ENCODE assay signal across 17 cellular contexts in genomic region chr2:240302041-240302440, GRCh38.
DNase-seq lines count a peak whose midpoint lies in the region; ATAC-seq and TF ChIP-seq lines count a peak whose summit lies in the region.
"Had no signal": no experiment of that assay in that cellular context is flagged by ENCODE, and none has a peak within 500 bp of the region (broad histone marks: within the 10 kb centered on the region; RNA-seq: fewer than 3 reads in every experiment).

No MANE protein-coding gene starts in this region.

- peak; percentile 24 for DNase-seq in activated effector memory CD4-positive, alpha-beta T cell treated with anti-CD3 and anti-CD28 coated beads, Interleukin-2, amount 50 U/mL, for 16 hours
- no peak for DNase-seq in activated effector memory CD4-positive, alpha-beta T cell treated with Interleukin-2 at 50 U/mL for 16 hours
- peak; percentile 1 for DNase-seq in activated CD8-positive, alpha-beta memory T cell treated with anti-CD3 and anti-CD28 coated beads, Interleukin-2, amount 50 U/mL, for 4 hours
- DNase-seq in mesenteric fat pad (ENCODE audit: low spot score): peak; percentile 33
- peak; percentile 25 for DNase-seq in upper lobe of right lung
- DNase-seq in KBM-7: no peak
- DNase-seq in occipital lobe (lab: John Stamatoyannopoulos, UW): no peak
- DNase-seq: ACHN; C1 segment of cervical spinal cord; CD4-positive, alpha-beta T cell; DND-41; GDM1; GOT3; IMR-90 had no signal

- H3K27me3 ChIP-seq in upper lobe of right lung: peaks cover 5% of the 10 kb centered on the region

- no peaks in the 10 kb centered on the region for H3K4me1 ChIP-seq in upper lobe of right lung

- H3K27ac ChIP-seq in upper lobe of right lung: no peak overlapping the region

- H3K36me3 ChIP-seq in upper lobe of right lung: no peaks in the 10 kb centered on the region

- H3K36me3 Mint-ChIP-seq in stimulated activated memory B cell treated with anti-CD40 and anti-IgM and Interleukin-4, amounts not matched to agents 10 μg/mL and 1 μg/mL and 100 μg/mL, for 72 hours: no peaks in the 10 kb centered on the region

- in situ Hi-C loops in KBM-7 (cut with MboI; ENCODE audit: low pct_unique_long_range_greater_than_20kb, low sequenced_read_pairs): no loop called here

- H3K27me3 Mint-ChIP-seq in stimulated activated memory B cell treated with anti-CD40 and anti-IgM and Interleukin-4, amounts not matched to agents 10 μg/mL and 1 μg/mL and 100 μg/mL, for 72 hours: peaks cover 40% of the 10 kb centered on the region

- no peak for ATAC-seq in upper lobe of right lung
- ATAC-seq in stimulated activated memory B cell treated with anti-CD40 and anti-IgM and Interleukin-4, amounts not matched to agents 10 μg/mL and 1 μg/mL and 100 μg/mL, for 72 hours: no peak
- ATAC-seq: HCT116 had no signal

- H3K4me1 Mint-ChIP-seq in stimulated activated memory B cell treated with anti-CD40 and anti-IgM and Interleukin-4, amounts not matched to agents 10 μg/mL and 1 μg/mL and 100 μg/mL, for 72 hours: no peaks in the 10 kb centered on the region
- H3K4me1 Mint-ChIP-seq: B cell had no signal

- no peak overlapping the region for H3K27ac Mint-ChIP-seq in stimulated activated memory B cell treated with anti-CD40 and anti-IgM and Interleukin-4, amounts not matched to agents 10 μg/mL and 1 μg/mL and 100 μg/mL, for 72 hours
- H3K27ac Mint-ChIP-seq: B cell; CD4-positive, alpha-beta T cell had no signal

- no peak for TF ChIP-seq CTCF in upper lobe of right lung (IDR thresholded peaks at IDR 0.05)

- intact Hi-C loops in upper lobe of right lung (cut with DNase I): no loop called here

- no peak overlapping the region for H3K4me3 ChIP-seq in upper lobe of right lung

- H3K9me3 ChIP-seq in upper lobe of right lung: no peaks in the 10 kb centered on the region

- no peak overlapping the region for H3K4me3 Mint-ChIP-seq in stimulated activated memory B cell treated with anti-CD40 and anti-IgM and Interleukin-4, amounts not matched to agents 10 μg/mL and 1 μg/mL and 100 μg/mL, for 72 hours
- H3K4me3 Mint-ChIP-seq: B cell; CD4-positive, alpha-beta T cell had no signal

- no peaks in the 10 kb centered on the region for H3K9me3 Mint-ChIP-seq in stimulated activated memory B cell treated with anti-CD40 and anti-IgM and Interleukin-4, amounts not matched to agents 10 μg/mL and 1 μg/mL and 100 μg/mL, for 72 hours
- H3K9me3 Mint-ChIP-seq: CD4-positive, alpha-beta T cell had no signal

Comparison
In these comparisons a context has a peak if more than half of its experiments do, and no peak if none do; other contexts are left out.
1. DNase-seq: peak in activated effector memory CD4-positive, alpha-beta T cell treated with anti-CD3 and anti-CD28 coated beads, Interleukin-2, amount 50 U/mL, for 16 hours (single experiment), activated CD8-positive, alpha-beta memory T cell treated with anti-CD3 and anti-CD28 coated beads, Interleukin-2, amount 50 U/mL, for 4 hours (single experiment), mesenteric fat pad (single experiment) and upper lobe of right lung (single experiment); none in activated effector memory CD4-positive, alpha-beta T cell treated with Interleukin-2 at 50 U/mL for 16 hours (single experiment), KBM-7 (single experiment) and occipital lobe (single experiment).